Comparison of ENCODE assay signal across 10 cellular contexts in genomic region chr10:87734987-87735827, GRCh38.
DNase-seq lines count a peak whose midpoint lies in the region; ATAC-seq and TF ChIP-seq lines count a peak whose summit lies in the region.
"Had no signal": no experiment of that assay in that cellular context is flagged by ENCODE, and none has a peak within 500 bp of the region (broad histone marks: within the 10 kb centered on the region; RNA-seq: fewer than 3 reads in every experiment).

No MANE protein-coding gene starts in this region.

- H3K4me2 ChIP-seq in SK-N-SH: peak overlapping the region; percentile 43; the same call in 1 of the 2 replicates

- H3K4me1 Mint-ChIP-seq in naive thymus-derived CD4-positive, alpha-beta T cell: peaks cover 0 to 13% (median 0%) of the 10 kb centered on the region in 7 donors

- H3K27me3 Mint-ChIP-seq in naive thymus-derived CD4-positive, alpha-beta T cell: peaks cover 23 to 33% (median 26%) of the 10 kb centered on the region in 5 donors

- ATAC-seq in naive thymus-derived CD4-positive, alpha-beta T cell: peak; percentile 55

- no peaks in the 10 kb centered on the region for H3K9me3 ChIP-seq in HUES48 (ENCODE audit: control insufficient read depth, insufficient read depth, low read length)
- no peaks in the 10 kb centered on the region for H3K9me3 ChIP-seq in SK-N-SH
- no peaks in the 10 kb centered on the region for H3K9me3 ChIP-seq in naive thymus-derived CD4-positive, alpha-beta T cell (ENCODE audit: control insufficient read depth in 2 of 3, low read length in 3 of 3)
- H3K9me3 ChIP-seq: BLaER1 treated with 17β-estradiol and CSF1 and Interleukin-3, amounts not matched to agents 10 nM and 100 nM had no signal

- H3K9me2 ChIP-seq in SK-N-SH: no peaks in the 10 kb centered on the region

- H3K36me3 Mint-ChIP-seq in naive thymus-derived CD4-positive, alpha-beta T cell: peaks cover 0 to 3% (median 0%) of the 10 kb centered on the region in 5 donors

- H3K27ac ChIP-seq in HUES48 (ENCODE audit: low read depth, low read length): peak overlapping the region; percentile 39
- 0 out of 4 replicates have a peak overlapping the region, but pooled peaks of 1 of the 2 experiments have one; percentile 22 for H3K27ac ChIP-seq in SK-N-SH (ENCODE audit: low read depth in 2 of 2, low read length in 1 of 2)
- H3K27ac ChIP-seq in naive thymus-derived CD4-positive, alpha-beta T cell (ENCODE audit: low read depth, low read length): no peak overlapping the region
- H3K27ac ChIP-seq: BLaER1 treated with 17β-estradiol and CSF1 and Interleukin-3, amounts not matched to agents 10 nM and 100 nM had no signal

- H4K20me1 ChIP-seq in SK-N-SH (ENCODE audit: insufficient read depth): no peaks in the 10 kb centered on the region
- H4K20me1 ChIP-seq: BLaER1 treated with 17β-estradiol and CSF1 and Interleukin-3, amounts not matched to agents 10 nM and 100 nM had no signal

- CTCF ChIA-PET in SK-N-SH (lab: Yijun Ruan, JAX): interaction anchor here (0.6 to 5.1 kb wide), 26 partner anchors 8 to 231 kb away, joined by 3 to 49 read pairs (median 4); partner anchors contain the start of gene PAPSS2
- CTCF ChIA-PET in naive thymus-derived CD4-positive, alpha-beta T cell (lab: Charles Lee): no interaction called here

- H3K36me3 ChIP-seq in HUES48 (ENCODE audit: control insufficient read depth, insufficient read depth, low read length) (0 out of 2 replicates have a peak, but pooled peaks cover 2% of the 10 kb centered on the region), SK-N-SH (replicated peaks in 1 of 2; ENCODE audit: control insufficient read depth in 1 of 2, insufficient read depth in 2 of 2, low read length in 1 of 2) (peaks cover 0 to 8% of the 10 kb centered on the region in 2 experiments)
- H3K36me3 ChIP-seq in naive thymus-derived CD4-positive, alpha-beta T cell (ENCODE audit: control insufficient read depth in 2 of 3, insufficient read depth in 3 of 3, low read length in 3 of 3): no peaks in the 10 kb centered on the region
- H3K36me3 ChIP-seq: BLaER1 treated with 17β-estradiol and CSF1 and Interleukin-3, amounts not matched to agents 10 nM and 100 nM had no signal

- no peak overlapping the region for H3K4me3 Mint-ChIP-seq in naive thymus-derived CD4-positive, alpha-beta T cell
- H3K4me3 Mint-ChIP-seq: stimulated activated naive CD8-positive, alpha-beta T cell treated with anti-CD3 and anti-CD28 coated beads, Interleukin-15, Interleukin-2, amounts not matched to agents 100 ng/mL and 50 ng/mL, for 24 hours had no signal

- peaks cover 10% of the 10 kb centered on the region for H3K4me1 ChIP-seq in HUES48 (ENCODE audit: control insufficient read depth, insufficient read depth, low read length)
- H3K4me1 ChIP-seq in SK-N-SH (ENCODE audit: control insufficient read depth in 1 of 2, insufficient read depth in 2 of 2, low read depth in 1 of 2, low read length in 1 of 2): peaks cover 4% of the 10 kb centered on the region in 2 experiments; a peak in 1 of 4 replicates
- no peaks in the 10 kb centered on the region for H3K4me1 ChIP-seq in naive thymus-derived CD4-positive, alpha-beta T cell (ENCODE audit: control insufficient read depth in 2 of 2, insufficient read depth in 2 of 2, low read length in 2 of 2)

- no peak overlapping the region; the same call in 1 of the 2 replicates for H2AFZ ChIP-seq in SK-N-SH (ENCODE audit: low read depth)

- DNase-seq in NCI-H1417 (lab: John Stamatoyannopoulos, UW) (peak; percentile 3 to 70 (median 68)), NCI-H1417 treated with DMSO at 0.1 percent for 48 hours (lab: John Stamatoyannopoulos, UW) (no peak), SK-N-SH (peak; percentile 66), fibroblast of gingiva (ENCODE audit: low read depth) (peak; percentile 38)
- DNase-seq in naive thymus-derived CD4-positive, alpha-beta T cell: peak in 2 of 9 donors; percentile 2 to 3
- DNase-seq in activated effector memory CD4-positive, alpha-beta T cell treated with anti-CD3 and anti-CD28 coated beads, Interleukin-2, amount 50 U/mL, for 16 hours: no peak
- DNase-seq in stimulated activated CD4-positive, alpha-beta T cell treated with anti-CD3 and anti-CD28 coated beads, Interleukin-1b, Interleukin-23, amount 100 ng/mL, for 48 hours: no peak

- no peaks in the 10 kb centered on the region for H3K79me2 ChIP-seq in SK-N-SH (ENCODE audit: insufficient read depth)

- TF ChIP-seq CTCF in SK-N-SH (IDR thresholded peaks at IDR 0.05): peak; percentile 89

- no peak overlapping the region for H3K9ac ChIP-seq in HUES48 (ENCODE audit: low read depth, low read length)
- H3K9ac ChIP-seq in SK-N-SH: no peak overlapping the region
- H3K9ac ChIP-seq: BLaER1 treated with 17β-estradiol and CSF1 and Interleukin-3, amounts not matched to agents 10 nM and 100 nM had no signal

- H3K4me3 ChIP-seq in HUES48 (ENCODE audit: low read depth, low read length) (peak overlapping the region; percentile 47), SK-N-SH (ENCODE audit: low read depth in 2 of 2, low read length in 1 of 2) (no peak overlapping the region)
- no peak overlapping the region for H3K4me3 ChIP-seq in naive thymus-derived CD4-positive, alpha-beta T cell (ENCODE audit: low read length)
- H3K4me3 ChIP-seq: BLaER1 treated with 17β-estradiol and CSF1 and Interleukin-3, amounts not matched to agents 10 nM and 100 nM had no signal

- no peak overlapping the region for H3K27ac Mint-ChIP-seq in naive thymus-derived CD4-positive, alpha-beta T cell
- H3K27ac Mint-ChIP-seq: stimulated activated naive CD8-positive, alpha-beta T cell treated with anti-CD3 and anti-CD28 coated beads, Interleukin-15, Interleukin-2, amounts not matched to agents 100 ng/mL and 50 ng/mL, for 24 hours had no signal

- peaks cover 0 to 1% (median 0%) of the 10 kb centered on the region in 11 donors for H3K9me3 Mint-ChIP-seq in naive thymus-derived CD4-positive, alpha-beta T cell
- H3K9me3 Mint-ChIP-seq: stimulated activated naive CD8-positive, alpha-beta T cell treated with anti-CD3 and anti-CD28 coated beads, Interleukin-15, Interleukin-2, amounts not matched to agents 100 ng/mL and 50 ng/mL, for 24 hours had no signal

- 36% methylated on average over 7 of the region's 7 CpGs for WGBS in SK-N-SH (ENCODE audit: low lambda C conversion rate)

- POLR2A ChIA-PET in SK-N-SH (lab: Yijun Ruan, JAX): no interaction called here
- POLR2A ChIA-PET in naive thymus-derived CD4-positive, alpha-beta T cell (lab: Charles Lee): no interaction called here

- 0 out of 4 replicates have a peak, but pooled peaks of 1 of the 2 experiments have one; percentile 8 for TF ChIP-seq EP300 in SK-N-SH (IDR thresholded peaks at IDR 0.05; ENCODE audit: borderline replicate concordance in 1 of 2, low read depth in 1 of 2, low read length in 1 of 2)

- H3F3A ChIP-seq in SK-N-SH (replicated peaks; ENCODE audit: insufficient read depth): no peaks in the 10 kb centered on the region

- H3K27me3 ChIP-seq in HUES48 (ENCODE audit: control insufficient read depth, insufficient read depth, low read length) (no peaks in the 10 kb centered on the region), SK-N-SH (ENCODE audit: insufficient read depth) (no peaks in the 10 kb centered on the region)
- no peaks in the 10 kb centered on the region for H3K27me3 ChIP-seq in naive thymus-derived CD4-positive, alpha-beta T cell (ENCODE audit: control insufficient read depth in 2 of 2, insufficient read depth in 2 of 2, low read length in 2 of 2)
- H3K27me3 ChIP-seq: BLaER1 treated with 17β-estradiol and CSF1 and Interleukin-3, amounts not matched to agents 10 nM and 100 nM had no signal

- peak; percentile 90 for TF ChIP-seq RAD21 in SK-N-SH (IDR thresholded peaks at IDR 0.05; ENCODE audit: low read length)

- intact Hi-C loops in naive thymus-derived CD4-positive, alpha-beta T cell (cut with micrococcal nuclease): loop anchor here (1.0 to 10.0 kb wide), 3 partner anchors 79 to 202 kb away; no protein-coding TSS in a partner anchor

TF ChIP-seq in SK-N-SH, 30 proteins besides CTCF, POLR2A, EP300 and RAD21:
- TF ChIP-seq SIN3A (IDR thresholded peaks at IDR 0.05; ENCODE audit: borderline replicate concordance, low read depth, low read length) (no peak), SMC3 (IDR thresholded peaks at IDR 0.05; ENCODE audit: low read depth, low read length) (peak; percentile 84)

Comparison
In these comparisons a context has a peak if more than half of its experiments do, and no peak if none do; other contexts are left out.
1. DNase-seq: peak in NCI-H1417 (3 of 3), SK-N-SH (single experiment) and fibroblast of gingiva (single experiment); none in NCI-H1417 treated with DMSO at 0.1 percent for 48 hours (single experiment), activated effector memory CD4-positive, alpha-beta T cell treated with anti-CD3 and anti-CD28 coated beads, Interleukin-2, amount 50 U/mL, for 16 hours (single experiment) and stimulated activated CD4-positive, alpha-beta T cell treated with anti-CD3 and anti-CD28 coated beads, Interleukin-1b, Interleukin-23, amount 100 ng/mL, for 48 hours (single experiment).